Comparison of ENCODE assay signal across 12 cellular contexts in genomic region chr1:59013928-59014279, GRCh38.
DNase-seq lines count a peak whose midpoint lies in the region; ATAC-seq, FAIRE-seq and TF ChIP-seq lines count a peak whose summit lies in the region.
"Had no signal": no experiment of that assay in that cellular context is flagged by ENCODE, and none has a peak within 500 bp of the region (broad histone marks: within the 10 kb centered on the region; RNA-seq: fewer than 3 reads in every experiment).

No MANE protein-coding gene starts in this region.

- H3K27me3 Mint-ChIP-seq in effector memory CD8-positive, alpha-beta T cell = peaks cover 0 to 7% of the 10 kb centered on the region in 2 donors

- WGBS in trophoblast cell (ENCODE audit: extremely low coverage, insufficient coverage, insufficient read length) = no CpG with 5 or more reads among the region's 3 CpGs

- peak overlapping the region in 2 of 11 experiments; percentile 39 to 51; a peak in 2 of 22 replicates for H3K9ac ChIP-seq in BLaER1 treated with 17β-estradiol and CSF1 and Interleukin-3, amounts not matched to agents 10 nM and 100 nM
- H3K9ac ChIP-seq in SK-N-MC (ENCODE audit: insufficient read length) (peak overlapping the region; percentile 65), fibroblast of lung (ENCODE audit: insufficient read depth, low read length) (no peak overlapping the region), trophoblast cell (ENCODE audit: low read length) (no peak overlapping the region)

- no peak overlapping the region for H2AK5ac ChIP-seq in trophoblast cell (ENCODE audit: low read length)

- H2BK12ac ChIP-seq in trophoblast cell (ENCODE audit: low read length) = no peak overlapping the region

- peaks cover 5 to 22% of the 10 kb centered on the region in 2 donors for H3K4me1 Mint-ChIP-seq in effector memory CD8-positive, alpha-beta T cell (ENCODE audit: low read depth in 2 of 2)

- H2BK120ac ChIP-seq in trophoblast cell (ENCODE audit: insufficient read depth, low read length, poor library complexity) = no peak overlapping the region

- H3K9me3 Mint-ChIP-seq in effector memory CD8-positive, alpha-beta T cell = peaks cover 4 to 6% of the 10 kb centered on the region in 2 donors

- TF ChIP-seq CTCF in fibroblast of lung (conservative IDR thresholded peaks at IDR 0.05 in 1 of 2, IDR thresholded peaks at IDR 0.05 in 1 of 2; ENCODE audit: low read depth in 1 of 2, low read length in 2 of 2) = no peak

- H2AFZ ChIP-seq in fibroblast of lung (ENCODE audit: low read length) = peak overlapping the region; percentile 50
- no peak overlapping the region for H2AFZ ChIP-seq in trophoblast cell (ENCODE audit: insufficient read depth, low read length, poor library complexity)

- H3K79me1 ChIP-seq in trophoblast cell (ENCODE audit: low read length) = peaks cover 16% of the 10 kb centered on the region

- no peak for FAIRE-seq in frontal cortex (lab: Jason Lieb, UNC)

- H3K4ac ChIP-seq in trophoblast cell (ENCODE audit: low read depth, low read length) = no peak overlapping the region

- H3K4me2 ChIP-seq in BLaER1 treated with 17β-estradiol and CSF1 and Interleukin-3, amounts not matched to agents 10 nM and 100 nM = peak overlapping the region in 8 of 11 experiments; percentile 42 to 85 (median 63); a peak in 16 of 22 replicates
- H3K4me2 ChIP-seq in fibroblast of lung (ENCODE audit: extremely low read depth, insufficient read depth, low read length) (peak overlapping the region; percentile 81), trophoblast cell (ENCODE audit: low read length) (no peak overlapping the region)

- DNase-seq in SK-N-MC (ENCODE audit: low read depth, low spot score) (peak; percentile 22), fibroblast of lung (ENCODE audit: low read depth in 2 of 2) (no peak), trophoblast cell (peak in 1 of 2 donors; percentile 11), frontal cortex (ENCODE audit: low spot score in 2 of 2) (no peak), NCI-H146 (lab: John Stamatoyannopoulos, UW) (no peak)
- DNase-seq in effector memory CD8-positive, alpha-beta T cell = no peak
- DNase-seq: activated effector memory CD4-positive, alpha-beta T cell treated with Interleukin-2 at 50 U/mL for 16 hours; AML-193; stimulated activated CD4-positive, alpha-beta T cell treated with anti-CD3 and anti-CD28 coated beads, Interleukin-1b, Interleukin-23, amount 100 ng/mL, for 48 hours had no signal

- H3K27ac ChIP-seq in BLaER1 treated with 17β-estradiol and CSF1 and Interleukin-3, amounts not matched to agents 10 nM and 100 nM = peak overlapping the region in 3 of 11 experiments; percentile 17 to 34 (median 26); a peak in 3 of 22 replicates
- H3K27ac ChIP-seq in SK-N-MC (peak overlapping the region; percentile 94), fibroblast of lung (ENCODE audit: insufficient read depth, low read length) (peak overlapping the region; percentile 66), trophoblast cell (ENCODE audit: low read depth, low read length) (peak overlapping the region; percentile 76)

- peaks cover 11 to 58% (median 19%) of the 10 kb centered on the region in 10 experiments; a peak in 19 of 20 replicates for H3K4me1 ChIP-seq in BLaER1 treated with 17β-estradiol and CSF1 and Interleukin-3, amounts not matched to agents 10 nM and 100 nM
- H3K4me1 ChIP-seq in fibroblast of lung (ENCODE audit: control insufficient read depth, extremely low read depth, insufficient read depth, low read length) = peaks cover 15% of the 10 kb centered on the region
- H3K4me1 ChIP-seq in trophoblast cell (ENCODE audit: control insufficient read depth in 1 of 2, insufficient read depth in 2 of 2, low read length in 2 of 2) = peaks cover 30 to 37% of the 10 kb centered on the region in 2 experiments

- no peak overlapping the region for H2BK5ac ChIP-seq in trophoblast cell (ENCODE audit: low read depth, low read length, poor library complexity)

- peaks cover 0 to 9% (median 0%) of the 10 kb centered on the region in 11 experiments; a peak in 2 of 22 replicates for H3K9me3 ChIP-seq in BLaER1 treated with 17β-estradiol and CSF1 and Interleukin-3, amounts not matched to agents 10 nM and 100 nM (replicated peaks in 1 of 11)
- H3K9me3 ChIP-seq in SK-N-MC (ENCODE audit: low read depth, low read length) (no peaks in the 10 kb centered on the region), fibroblast of lung (ENCODE audit: control insufficient read depth, insufficient read depth, low read depth, low read length) (no peaks in the 10 kb centered on the region), trophoblast cell (ENCODE audit: insufficient read depth, low read depth, low read length) (no peaks in the 10 kb centered on the region)
- H3K9me3 ChIP-seq: MG63 had no signal

- no peak overlapping the region for H3K27ac Mint-ChIP-seq in effector memory CD8-positive, alpha-beta T cell

- no peak overlapping the region for H3K4me3 Mint-ChIP-seq in effector memory CD8-positive, alpha-beta T cell

- no peaks in the 10 kb centered on the region for H4K20me1 ChIP-seq in BLaER1 treated with 17β-estradiol and CSF1 and Interleukin-3, amounts not matched to agents 10 nM and 100 nM
- H4K20me1 ChIP-seq in fibroblast of lung (ENCODE audit: control insufficient read depth, extremely low read depth, insufficient read depth, low read length) = no peaks in the 10 kb centered on the region

- no peaks in the 10 kb centered on the region for H3K79me2 ChIP-seq in fibroblast of lung (ENCODE audit: control insufficient read depth, insufficient read depth, low read length)
- H3K79me2 ChIP-seq in trophoblast cell (ENCODE audit: control insufficient read depth, insufficient read depth, low read length, poor library complexity) = no peaks in the 10 kb centered on the region

- H3K23ac ChIP-seq in trophoblast cell (ENCODE audit: low read length) = no peak overlapping the region

- H3K36me3 ChIP-seq in BLaER1 treated with 17β-estradiol and CSF1 and Interleukin-3, amounts not matched to agents 10 nM and 100 nM = no peaks in the 10 kb centered on the region
- no peaks in the 10 kb centered on the region for H3K36me3 ChIP-seq in SK-N-MC (ENCODE audit: insufficient read depth, low read length)
- H3K36me3 ChIP-seq in fibroblast of lung (ENCODE audit: control insufficient read depth, insufficient read depth, low read length) = no peaks in the 10 kb centered on the region
- H3K36me3 ChIP-seq in trophoblast cell (ENCODE audit: control insufficient read depth in 1 of 2, insufficient read depth in 2 of 2, low read length in 2 of 2) = no peaks in the 10 kb centered on the region
- H3K36me3 ChIP-seq: MG63 had no signal

- H4K12ac ChIP-seq in trophoblast cell (ENCODE audit: low read depth, low read length) = no peak overlapping the region

- no peak overlapping the region for H3K4me3 ChIP-seq in BLaER1 treated with 17β-estradiol and CSF1 and Interleukin-3, amounts not matched to agents 10 nM and 100 nM
- H3K4me3 ChIP-seq in SK-N-MC (peak overlapping the region; percentile 63), fibroblast of lung (replicated peaks in 1 of 4; ENCODE audit: control extremely low read depth in 1 of 4, insufficient read depth in 1 of 4, low read depth in 3 of 4, low read length in 4 of 4) (peak overlapping the region in 1 of 4 experiments; percentile 29), trophoblast cell (ENCODE audit: low read depth, low read length) (no peak overlapping the region)
- H3K4me3 ChIP-seq: MG63 had no signal

- no peak overlapping the region for H3K14ac ChIP-seq in trophoblast cell (ENCODE audit: low read length)

- no peak overlapping the region for H4K91ac ChIP-seq in trophoblast cell (ENCODE audit: low read depth, low read length)

- no peaks in the 10 kb centered on the region for H3K36me3 Mint-ChIP-seq in effector memory CD8-positive, alpha-beta T cell (ENCODE audit: insufficient read depth)

- no peaks in the 10 kb centered on the region for H3K27me3 ChIP-seq in BLaER1 treated with 17β-estradiol and CSF1 and Interleukin-3, amounts not matched to agents 10 nM and 100 nM
- H3K27me3 ChIP-seq in fibroblast of lung (ENCODE audit: control insufficient read depth, insufficient read depth, low read length) (no peaks in the 10 kb centered on the region), trophoblast cell (ENCODE audit: insufficient read depth, low read length) (no peaks in the 10 kb centered on the region)
- H3K27me3 ChIP-seq: MG63 had no signal

- no peak overlapping the region for H4K8ac ChIP-seq in trophoblast cell (ENCODE audit: low read depth, low read length)

- ATAC-seq in effector memory CD8-positive, alpha-beta T cell (replicated peaks) = no peak
- no peak for ATAC-seq in HG03175 (IDR thresholded peaks at IDR 0.05; ENCODE audit: unreplicated experiment)

- no peak overlapping the region for H3K18ac ChIP-seq in trophoblast cell (ENCODE audit: low read length)
